In the genomic region with DNA sequence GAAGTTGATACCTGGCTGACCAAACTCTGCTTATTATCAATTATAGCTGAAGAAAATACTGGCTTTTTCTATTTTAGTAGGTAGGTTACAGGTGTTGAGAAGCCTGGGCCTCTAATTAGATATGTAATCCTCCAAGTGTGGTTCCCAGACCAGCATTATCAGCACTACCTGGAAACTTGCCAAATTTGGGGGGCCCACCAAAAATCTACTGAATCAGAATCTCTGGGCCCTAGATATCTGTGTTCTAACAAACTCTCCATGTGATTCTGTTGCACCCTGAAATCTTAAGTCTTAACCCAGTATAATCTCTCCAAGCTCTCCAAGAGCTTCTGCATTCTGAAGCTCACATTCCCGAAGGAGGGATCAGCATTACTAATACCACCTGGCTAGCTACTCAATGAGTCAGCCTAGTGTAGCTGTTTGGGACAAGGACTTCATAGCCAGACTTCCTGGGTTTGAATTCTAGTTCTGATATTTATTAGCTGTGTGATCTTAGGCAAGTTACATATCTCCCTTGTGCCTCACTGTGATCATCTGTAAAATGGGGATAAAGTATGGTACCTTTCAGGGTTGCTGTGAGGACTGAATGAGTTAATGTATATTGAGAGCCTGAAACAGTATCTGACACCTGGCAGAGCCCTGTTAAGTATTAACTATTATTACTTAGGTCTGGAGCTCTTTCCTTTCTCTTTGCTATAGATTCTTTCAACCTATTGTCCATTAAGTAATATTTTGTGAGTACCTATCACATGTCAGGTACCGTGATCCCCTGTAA, we compare ENCODE assay signal across 12 cellular contexts. TPM values are rescaled to one million over a fixed set of nuclear protein-coding genes. Genes with fewer than 3 reads are reported as not detected.
A peak's percentile ranks its signal among the peaks of the same experiment; 100 is the strongest.
DNase-seq lines count a peak whose midpoint lies in the region; ATAC-seq, FAIRE-seq and TF ChIP-seq lines count a peak whose summit lies in the region.
"Had no signal": no experiment of that assay in that cellular context is flagged by ENCODE, and none has a peak within 500 bp of the region (broad histone marks: within the 10 kb centered on the region; RNA-seq: fewer than 3 reads in every experiment).

No MANE protein-coding gene starts in this region.

- no peak for DNase-seq in activated naive CD8-positive, alpha-beta T cell treated with anti-CD3 and anti-CD28 coated beads, Interleukin-2, amount 50 U/mL, for 24 hours
- DNase-seq in activated naive CD8-positive, alpha-beta T cell treated with anti-CD3 and anti-CD28 coated beads for 36 hours = no peak
- no peak for DNase-seq in H1 (ENCODE audit: low read depth in 1 of 2, low spot score in 2 of 2)
- DNase-seq in activated effector memory CD4-positive, alpha-beta T cell treated with anti-CD3 and anti-CD28 coated beads, Interleukin-2, amount 50 U/mL, for 16 hours = no peak
- no peak for DNase-seq in GOT3 (lab: John Stamatoyannopoulos, UW)
- DNase-seq: activated CD4-positive, alpha-beta T cell treated with anti-CD3 and anti-CD28 coated beads, Interleukin-2, amount 10 ng/mL, durations not matched to agents 7 days and 5 days; NCI-H526 treated with DMSO at 0.1 percent for 48 hours had no signal

- H3K56ac ChIP-seq in H1 (replicated peaks; ENCODE audit: insufficient read length, low read depth, low read length) = no peak overlapping the region

- H3K4me1 Mint-ChIP-seq in activated naive CD8-positive, alpha-beta T cell treated with anti-CD3 and anti-CD28 coated beads, Interleukin-2, amount 50 U/mL, for 24 hours = peaks cover 67% of the 10 kb centered on the region
- H3K4me1 Mint-ChIP-seq in activated naive CD8-positive, alpha-beta T cell treated with anti-CD3 and anti-CD28 coated beads for 36 hours = peaks cover 51% of the 10 kb centered on the region
- peaks cover 53 to 61% (median 57%) of the 10 kb centered on the region in 3 donors for H3K4me1 Mint-ChIP-seq in IgD-negative memory B cell

- H2BK12ac ChIP-seq in H1 (ENCODE audit: low read depth, low read length) = no peak overlapping the region

- no peak overlapping the region for H2AFZ ChIP-seq in H1 (ENCODE audit: low read length)

- no peak overlapping the region for H3K4me2 ChIP-seq in H1 (ENCODE audit: insufficient read depth in 1 of 2, low read depth in 2 of 2, low read length in 2 of 2)

- no peak overlapping the region for H3K4ac ChIP-seq in H1 (replicated peaks; ENCODE audit: insufficient read length, low read depth, low read length)

- no peak overlapping the region for H3K4me3 ChIP-seq in H1 (ENCODE audit: extremely low read depth in 1 of 4, insufficient read depth in 2 of 4, low read depth in 3 of 4, low read length in 4 of 4)

- H4K8ac ChIP-seq in H1 (ENCODE audit: extremely low read depth, insufficient read depth, low read length) = no peak overlapping the region

- no peak overlapping the region for H3K23ac ChIP-seq in H1 (ENCODE audit: insufficient read length)

- TF ChIP-seq RAD21 in H1 (IDR thresholded peaks at IDR 0.05 in 1 of 2, conservative IDR thresholded peaks at IDR 0.05 in 1 of 2; ENCODE audit: low read depth in 2 of 2, low read length in 2 of 2) = no peak

- no peak for ATAC-seq in activated naive CD8-positive, alpha-beta T cell treated with anti-CD3 and anti-CD28 coated beads, Interleukin-2, amount 50 U/mL, for 24 hours
- ATAC-seq in GM21723 (IDR thresholded peaks at IDR 0.05; ENCODE audit: unreplicated experiment) (no peak), HG02840 (IDR thresholded peaks at IDR 0.05; ENCODE audit: low FRiP score, unreplicated experiment) (no peak)

- no peak overlapping the region for H3K9ac ChIP-seq in H1 (replicated peaks in 1 of 4; ENCODE audit: extremely low read depth in 1 of 4, low read depth in 3 of 4, low read length in 3 of 4)

- no peak overlapping the region for H2BK5ac ChIP-seq in H1 (ENCODE audit: low read depth, low read length)

- H3K27ac ChIP-seq in H1 (ENCODE audit: low read depth, low read length) = no peak overlapping the region
- H3K27ac ChIP-seq: C4-2B had no signal

- H3K14ac ChIP-seq in H1 (ENCODE audit: insufficient read length) = no peak overlapping the region

- H3K36me3 Mint-ChIP-seq in activated naive CD8-positive, alpha-beta T cell treated with anti-CD3 and anti-CD28 coated beads, Interleukin-2, amount 50 U/mL, for 24 hours (ENCODE audit: low read depth) = peaks cover 31% of the 10 kb centered on the region
- H3K36me3 Mint-ChIP-seq in activated naive CD8-positive, alpha-beta T cell treated with anti-CD3 and anti-CD28 coated beads for 36 hours = peaks cover 26% of the 10 kb centered on the region
- H3K36me3 Mint-ChIP-seq in IgD-negative memory B cell = peaks cover 18% of the 10 kb centered on the region

- H4K20me1 ChIP-seq in H1 (replicated peaks in 1 of 2; ENCODE audit: control insufficient read depth in 1 of 2, insufficient read depth in 2 of 2, low read length in 2 of 2) = no peaks in the 10 kb centered on the region

- TF ChIP-seq CTCF in H1 (IDR thresholded peaks at IDR 0.05; ENCODE audit: control extremely low read depth in 1 of 3, insufficient read depth in 1 of 3, low read depth in 1 of 3, low read length in 3 of 3) = no peak

- POLR2A ChIA-PET in H1 (lab: Charles Lee; ENCODE audit: partially characterized antibody) = no interaction called here

- no peaks in the 10 kb centered on the region for H3K9me3 Mint-ChIP-seq in activated naive CD8-positive, alpha-beta T cell treated with anti-CD3 and anti-CD28 coated beads, Interleukin-2, amount 50 U/mL, for 24 hours
- H3K9me3 Mint-ChIP-seq in activated naive CD8-positive, alpha-beta T cell treated with anti-CD3 and anti-CD28 coated beads for 36 hours = no peaks in the 10 kb centered on the region
- H3K9me3 Mint-ChIP-seq in IgD-negative memory B cell = no peaks in the 10 kb centered on the region
- H3K9me3 Mint-ChIP-seq: activated CD4-positive, alpha-beta T cell treated with anti-CD3 and anti-CD28 coated beads, Interleukin-2, amount 10 ng/mL, durations not matched to agents 7 days and 5 days had no signal

- no peaks in the 10 kb centered on the region for H3K36me3 ChIP-seq in H1 (ENCODE audit: control insufficient read depth in 2 of 4, insufficient read depth in 4 of 4, low read length in 3 of 4)

- no peak overlapping the region for H2BK15ac ChIP-seq in H1 (ENCODE audit: low read length)

- no peaks in the 10 kb centered on the region for H3K27me3 ChIP-seq in H1 (replicated peaks in 1 of 4; ENCODE audit: control insufficient read depth in 3 of 4, extremely low read depth in 1 of 4, insufficient read depth in 3 of 4, low read length in 3 of 4)

- FAIRE-seq in H1 (lab: Jason Lieb, UNC) = peak; percentile 52
- FAIRE-seq: endometrium had no signal

- no peak overlapping the region for H4K5ac ChIP-seq in H1 (ENCODE audit: insufficient read length, low read depth, low read length)

- no peak overlapping the region for H3K4me3 Mint-ChIP-seq in activated naive CD8-positive, alpha-beta T cell treated with anti-CD3 and anti-CD28 coated beads, Interleukin-2, amount 50 U/mL, for 24 hours
- no peak overlapping the region for H3K4me3 Mint-ChIP-seq in activated naive CD8-positive, alpha-beta T cell treated with anti-CD3 and anti-CD28 coated beads for 36 hours
- H3K4me3 Mint-ChIP-seq in IgD-negative memory B cell = no peak overlapping the region
- H3K4me3 Mint-ChIP-seq: activated CD4-positive, alpha-beta T cell treated with anti-CD3 and anti-CD28 coated beads, Interleukin-2, amount 10 ng/mL, durations not matched to agents 7 days and 5 days had no signal

- no peak overlapping the region for H2BK20ac ChIP-seq in H1 (ENCODE audit: low read length)

- CTCF ChIA-PET in H1 (lab: Charles Lee; ENCODE audit: partially characterized antibody) = interaction anchor here (0.7 to 1.2 kb wide), 5 partner anchors 10 to 83 kb away, joined by 3 to 4 read pairs (median 3); no protein-coding TSS in a partner anchor

- H3K79me2 ChIP-seq in H1 (ENCODE audit: control insufficient read depth in 1 of 2, insufficient read depth in 2 of 2, low read length in 2 of 2) = no peaks in the 10 kb centered on the region

- no peak overlapping the region for H2BK120ac ChIP-seq in H1 (replicated peaks; ENCODE audit: low read depth, low read length)

- H2AK5ac ChIP-seq in H1 (ENCODE audit: low read depth, low read length) = no peak overlapping the region

- H3K27me3 Mint-ChIP-seq in activated naive CD8-positive, alpha-beta T cell treated with anti-CD3 and anti-CD28 coated beads, Interleukin-2, amount 50 U/mL, for 24 hours = no peaks in the 10 kb centered on the region
- H3K27me3 Mint-ChIP-seq in activated naive CD8-positive, alpha-beta T cell treated with anti-CD3 and anti-CD28 coated beads for 36 hours = no peaks in the 10 kb centered on the region
- H3K27me3 Mint-ChIP-seq in IgD-negative memory B cell = no peaks in the 10 kb centered on the region
- H3K27me3 Mint-ChIP-seq: activated CD4-positive, alpha-beta T cell treated with anti-CD3 and anti-CD28 coated beads, Interleukin-2, amount 10 ng/mL, durations not matched to agents 7 days and 5 days had no signal

- TF ChIP-seq POLR2A in H1 (IDR thresholded peaks at IDR 0.05; ENCODE audit: control extremely low read depth in 1 of 2, low read depth in 2 of 2, low read length in 2 of 2) = no peak

- no peak for TF ChIP-seq EP300 in H1 (IDR thresholded peaks at IDR 0.05; ENCODE audit: borderline replicate concordance in 1 of 2, low read depth in 2 of 2, low read length in 2 of 2)

- no peaks in the 10 kb centered on the region for H3K79me1 ChIP-seq in H1 (ENCODE audit: low read depth, low read length)

- no peak overlapping the region for H3K18ac ChIP-seq in H1 (ENCODE audit: extremely low read depth, low read length)

- WGBS in H1 (ENCODE audit: extremely low coverage in 1 of 2, insufficient coverage in 1 of 2, insufficient read length in 1 of 2, insufficient replicate concordance in 2 of 2, low coverage in 1 of 2, low lambda C conversion rate in 2 of 2, missing lambda C conversion rate in 1 of 2), 2 experiments = 85% methylated on average over 2 of the region's 2 CpGs; no CpG with 5 or more reads in 1 of the 2 experiments

- H3K9me3 ChIP-seq in H1 (ENCODE audit: insufficient read depth in 2 of 2, low read depth in 1 of 2, low read length in 1 of 2) = no peaks in the 10 kb centered on the region

- no peaks in the 10 kb centered on the region for H3K23me2 ChIP-seq in H1 (ENCODE audit: low read depth, low read length)

- 0 out of 7 replicates have a peak, but pooled peaks cover 0 to 2% (median 0%) of the 10 kb centered on the region in 4 experiments for H3K4me1 ChIP-seq in H1 (replicated peaks in 1 of 4; ENCODE audit: control insufficient read depth in 3 of 4, insufficient read depth in 4 of 4, low read length in 3 of 4)

- H3K27ac Mint-ChIP-seq in activated naive CD8-positive, alpha-beta T cell treated with anti-CD3 and anti-CD28 coated beads, Interleukin-2, amount 50 U/mL, for 24 hours = peak overlapping the region; percentile 59
- no peak overlapping the region for H3K27ac Mint-ChIP-seq in activated naive CD8-positive, alpha-beta T cell treated with anti-CD3 and anti-CD28 coated beads for 36 hours
- H3K27ac Mint-ChIP-seq in IgD-negative memory B cell = peak overlapping the region in 2 of 3 donors; percentile 80 to 90
- H3K27ac Mint-ChIP-seq: activated CD4-positive, alpha-beta T cell treated with anti-CD3 and anti-CD28 coated beads, Interleukin-2, amount 10 ng/mL, durations not matched to agents 7 days and 5 days had no signal

- H4K91ac ChIP-seq in H1 (replicated peaks; ENCODE audit: insufficient read length, low read length) = no peak overlapping the region

RNA-seq across cellular contexts. Expression of a gene that starts 12.5 kb away (rescaled TPM):
- 10 to 100 TPM; 22.2 to 24.0 TPM for total RNA-seq in activated naive CD8-positive, alpha-beta T cell treated with anti-CD3 and anti-CD28 coated beads for 36 hours
- polyA plus RNA-seq in IgD-negative memory B cell (28.1 TPM), H1 (2011; rRNA removed) (2.7 TPM in 2 replicates)
- total RNA-seq in H1 (2021; fragmentation: NEBNext Ultra II Directional; extraction: Animal tissue kit (Norgen Biotek cat#: 25700)) = 4.2 and 5.5 TPM in 2 replicates
- 2.6 TPM for polyA plus RNA-seq in H1 (2011; cell fraction: cytosol; rRNA removed)
- polyA plus RNA-seq in H1 (2011; cell fraction: nucleus; rRNA removed) = 3.5 TPM
- 1.6 to 2.6 TPM (median 2.3 TPM) in 4 replicates for polyA plus RNA-seq in H1 (2012, experiment 1 of 2)
- polyA plus RNA-seq in H1 (2012, experiment 2 of 2) = 0.20 TPM
- polyA plus RNA-seq in H1 (2013, experiment 1 of 2) = 5.0 TPM
- 4.7 TPM for polyA plus RNA-seq in H1 (2013, experiment 2 of 2)
- polyA minus RNA-seq in H1 (2011; rRNA and poly(A)+ RNA removed) = 6.5 and 8.1 TPM in 2 replicates
- polyA minus RNA-seq in H1 (2011; cell fraction: cytosol; rRNA and poly(A)+ RNA removed) = 2.7 TPM
- 14.5 TPM for polyA minus RNA-seq in H1 (2011; cell fraction: nucleus; rRNA and poly(A)+ RNA removed)
